8 cellular contexts compared by ENCODE assay signal in the genomic region with DNA sequence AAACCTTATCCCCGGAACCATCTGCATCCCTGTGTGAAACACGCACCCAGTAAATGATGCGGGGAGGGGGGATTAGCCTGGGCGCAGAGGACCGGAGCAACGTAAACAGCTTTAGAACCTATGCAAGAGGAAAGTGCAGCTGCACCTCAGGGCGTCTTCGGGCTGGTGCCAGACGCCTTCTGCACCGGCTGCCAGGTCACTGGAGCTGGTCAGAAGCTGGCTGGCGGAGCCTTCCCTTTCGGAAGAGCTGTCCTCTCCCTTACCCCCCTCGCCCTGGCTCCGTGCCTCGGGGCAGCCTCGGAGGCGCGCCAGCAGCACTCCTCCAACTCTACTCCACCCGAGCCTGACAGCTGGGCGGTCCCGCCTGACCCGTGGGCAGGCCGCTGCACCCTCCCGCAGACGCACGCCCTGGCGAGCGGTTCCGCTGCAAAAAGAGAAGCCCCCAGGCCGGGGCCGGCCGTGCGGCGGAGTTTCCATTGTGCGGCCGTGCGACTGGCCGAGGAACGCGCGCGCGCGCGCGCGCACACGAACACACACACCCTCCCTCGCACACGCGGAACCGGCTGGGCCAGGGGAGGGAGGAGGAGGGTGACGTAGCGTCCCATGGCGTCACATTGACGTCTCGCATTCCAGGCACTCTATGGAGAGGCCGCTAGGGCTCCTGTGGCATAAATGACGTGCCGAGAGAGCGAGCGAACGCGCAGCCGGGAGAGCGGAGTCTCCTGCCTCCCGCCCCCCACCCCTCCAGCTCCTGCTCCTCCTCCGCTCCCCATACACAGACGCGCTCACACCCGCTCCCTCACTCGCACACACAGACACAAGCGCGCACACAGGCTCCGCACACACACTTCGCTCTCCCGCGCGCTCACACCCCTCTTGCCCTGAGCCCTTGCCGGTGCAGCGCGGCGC. TPM values are rescaled to one million over a fixed set of nuclear protein-coding genes. Genes with fewer than 3 reads are reported as not detected.
DNase-seq lines count a peak whose midpoint lies in the region; ATAC-seq, FAIRE-seq and TF ChIP-seq lines count a peak whose summit lies in the region.

NR4A3 (plus strand) TSS at position 699 of the 909 bp plus-strand sequence. CDS start 6,158 bp downstream, outside the sequence.

- peak; percentile 36 for TF ChIP-seq CTCF in psoas muscle (IDR thresholded peaks at IDR 0.05)

- peaks cover 17% of the 10 kb centered on the region for H3K4me1 ChIP-seq in psoas muscle

- H3K4me1 Mint-ChIP-seq in T-helper 1 cell treated with Interleukin-12 subunit alpha and Interleukin-12 subunit beta and Interleukin-4 antibody, amounts not matched to agents 30 μg/mL and 1 μg/mL, for 36 hours (ENCODE audit: low read depth): peaks cover 60% of the 10 kb centered on the region

- intact Hi-C loops in left ventricle myocardium superior (cut with micrococcal nuclease): loop anchor here (5.0 kb wide), 1 partner anchor 464 kb away; no protein-coding TSS in a partner anchor
- intact Hi-C loops in psoas muscle (cut with DNase I): loop anchor here (2.0 to 10.0 kb wide), 5 partner anchors 83 to 773 kb away; partner anchors contain the start of gene STX17 (in 1 of the 2)

- FAIRE-seq in GM12892 (lab: Jason Lieb, UNC) (peak; percentile 90), urothelium cell line (lab: Jason Lieb, UNC) (peak; percentile 82)

- H3K27ac ChIP-seq in psoas muscle: peak within 1 kb of the TSS; percentile 99

- peak; percentile 56; the same call in 1 of the 2 replicates for TF ChIP-seq POLR2A in GM12892 (IDR thresholded peaks at IDR 0.05; ENCODE audit: low read depth, low read length)

- H3K9me3 ChIP-seq in psoas muscle: no peaks in the 10 kb centered on the region

- 0% methylated on average over 67 to 83 of the region's 83 CpGs for WGBS in psoas muscle, 3 donors

- peaks cover 73% of the 10 kb centered on the region for H3K27me3 Mint-ChIP-seq in T-helper 1 cell treated with Interleukin-12 subunit alpha and Interleukin-12 subunit beta and Interleukin-4 antibody, amounts not matched to agents 30 μg/mL and 1 μg/mL, for 36 hours (ENCODE audit: low read depth)

- peaks cover 0 to 7% (median 0%) of the 10 kb centered on the region in 3 donors for H3K27me3 ChIP-seq in psoas muscle (ENCODE audit: insufficient read depth in 3 of 3, low read length in 2 of 3)

- H3K36me3 ChIP-seq in psoas muscle (ENCODE audit: insufficient read depth in 1 of 2, low read depth in 1 of 2): no peaks in the 10 kb centered on the region

- peak; percentile 54 for DNase-seq in GM12892 (ENCODE audit: insufficient read length)
- peak; percentile 65 for DNase-seq in NCI-H1694 (lab: John Stamatoyannopoulos, UW)
- peak; percentile 66 to 97 (median 89) for DNase-seq in amygdala (lab: John Stamatoyannopoulos, UW)
- peak; percentile 96 for DNase-seq in left ventricle myocardium superior
- DNase-seq in psoas muscle: peak; percentile 94 to 96
- DNase-seq in urothelium cell line (ENCODE audit: low spot score): peak; percentile 89

- peak within 1 kb of the TSS; percentile 78 for H3K27ac Mint-ChIP-seq in T-helper 1 cell treated with Interleukin-12 subunit alpha and Interleukin-12 subunit beta and Interleukin-4 antibody, amounts not matched to agents 30 μg/mL and 1 μg/mL, for 36 hours

- ATAC-seq in HG02870 (IDR thresholded peaks at IDR 0.05; ENCODE audit: unreplicated experiment): peak; percentile 33
- peak; percentile 80 for ATAC-seq in left ventricle myocardium superior
- peak; percentile 72 to 75 (median 73) for ATAC-seq in psoas muscle

- peaks cover 3% of the 10 kb centered on the region for H3K36me3 Mint-ChIP-seq in T-helper 1 cell treated with Interleukin-12 subunit alpha and Interleukin-12 subunit beta and Interleukin-4 antibody, amounts not matched to agents 30 μg/mL and 1 μg/mL, for 36 hours (ENCODE audit: low read depth)

- H3K4me3 ChIP-seq in psoas muscle: peak within 1 kb of the TSS; percentile 79

- peak within 1 kb of the TSS; percentile 96 for H3K4me3 Mint-ChIP-seq in T-helper 1 cell treated with Interleukin-12 subunit alpha and Interleukin-12 subunit beta and Interleukin-4 antibody, amounts not matched to agents 30 μg/mL and 1 μg/mL, for 36 hours

- no peaks in the 10 kb centered on the region for H3K9me3 Mint-ChIP-seq in T-helper 1 cell treated with Interleukin-12 subunit alpha and Interleukin-12 subunit beta and Interleukin-4 antibody, amounts not matched to agents 30 μg/mL and 1 μg/mL, for 36 hours

RNA-seq across cellular contexts. Expression of gene NR4A3, which starts in this region (rescaled TPM):
- 2.1 TPM for polyA plus RNA-seq in GM12892 (2012; ENCODE audit: missing spikeins)
- total RNA-seq in left ventricle myocardium superior (4.1 TPM), psoas muscle (10 to 100 TPM in 2 of 4 donors, 1 to 10 TPM in 2; 1.5 to 40.8 (median 15.3) TPM)
- polyA plus RNA-seq in psoas muscle: 10 to 100 TPM in 1 of 3 donors, 1 to 10 TPM in 2; 2.0 to 11.0 (median 3.4) TPM

Comparison
In these comparisons a context has a peak if more than half of its experiments do, and no peak if none do; other contexts are left out.
1. Peak in every context shown above with its lines: DNase-seq, ATAC-seq, H3K4me3 ChIP-seq and H3K27ac ChIP-seq.